Comparison of ENCODE assay signal across 24 cellular contexts in the genomic region with DNA sequence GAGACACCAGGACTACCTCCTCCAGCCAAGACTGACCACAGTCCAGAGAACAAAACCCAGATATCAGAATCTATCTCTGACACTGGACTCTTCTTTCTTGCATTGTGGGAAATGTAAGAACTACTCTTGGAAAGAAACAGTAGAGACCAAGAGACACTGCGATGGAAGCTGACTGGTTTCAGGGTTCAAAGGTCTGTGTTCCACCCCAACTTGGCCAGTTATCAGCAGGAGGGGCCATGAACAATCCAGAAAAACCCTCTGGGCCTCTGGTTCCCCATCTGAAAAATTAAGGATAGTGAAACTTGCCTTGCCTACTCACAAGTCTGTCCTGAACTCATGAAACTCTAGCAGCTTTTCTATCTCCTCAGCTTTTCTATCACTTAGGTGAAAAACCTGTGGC.
"Had no signal": no experiment of that assay in that cellular context is flagged by ENCODE, and none has a peak within 500 bp of the region (broad histone marks: within the 10 kb centered on the region; RNA-seq: fewer than 3 reads in every experiment).

No MANE protein-coding gene starts in this region.

- H3K9me3 ChIP-seq: colonic mucosa, esophagus squamous epithelium, gastrocnemius medialis, left ventricle myocardium inferior, lower lobe of right lung, mucosa of descending colon had no signal

- H3K27me3 ChIP-seq: colonic mucosa, esophagus squamous epithelium, gastrocnemius medialis had no signal

- H3K27ac ChIP-seq: colonic mucosa, epithelial cell of prostate, esophagus squamous epithelium, gastrocnemius medialis, left ventricle myocardium inferior, lower lobe of right lung had no signal

- DNase-seq: colonic mucosa; cortex of kidney; effector CD8-positive, alpha-beta T cell; effector memory CD8-positive, alpha-beta T cell; endodermal cell; erythroblast; esophagus squamous epithelium; foreskin fibroblast; foreskin melanocyte; gastrocnemius medialis; glutamatergic neuron; head of caudate nucleus; hippocampal formation; left cardiac atrium; left ventricle myocardium inferior; lower lobe of right lung; mesenchymal stem cell; mucosa of descending colon; naive B cell had no signal

- FAIRE-seq: endometrium, islet of Langerhans, keratinocyte had no signal

- ATAC-seq: effector memory CD8-positive, alpha-beta T cell; esophagus mucosa; gastrocnemius medialis; left cardiac atrium; lower lobe of right lung; mucosa of descending colon had no signal

- H3K36me3 ChIP-seq: colonic mucosa, esophagus squamous epithelium, gastrocnemius medialis, left ventricle myocardium inferior, lower lobe of right lung had no signal

- H3K4me1 ChIP-seq: colonic mucosa, esophagus squamous epithelium, gastrocnemius medialis, left ventricle myocardium inferior, lower lobe of right lung had no signal

- H3K4me3 ChIP-seq: colonic mucosa, esophagus squamous epithelium, gastrocnemius medialis, left ventricle myocardium inferior, lower lobe of right lung, mucosa of descending colon had no signal
